Comparison of ENCODE assay signal across 9 cellular contexts in the genomic region with DNA sequence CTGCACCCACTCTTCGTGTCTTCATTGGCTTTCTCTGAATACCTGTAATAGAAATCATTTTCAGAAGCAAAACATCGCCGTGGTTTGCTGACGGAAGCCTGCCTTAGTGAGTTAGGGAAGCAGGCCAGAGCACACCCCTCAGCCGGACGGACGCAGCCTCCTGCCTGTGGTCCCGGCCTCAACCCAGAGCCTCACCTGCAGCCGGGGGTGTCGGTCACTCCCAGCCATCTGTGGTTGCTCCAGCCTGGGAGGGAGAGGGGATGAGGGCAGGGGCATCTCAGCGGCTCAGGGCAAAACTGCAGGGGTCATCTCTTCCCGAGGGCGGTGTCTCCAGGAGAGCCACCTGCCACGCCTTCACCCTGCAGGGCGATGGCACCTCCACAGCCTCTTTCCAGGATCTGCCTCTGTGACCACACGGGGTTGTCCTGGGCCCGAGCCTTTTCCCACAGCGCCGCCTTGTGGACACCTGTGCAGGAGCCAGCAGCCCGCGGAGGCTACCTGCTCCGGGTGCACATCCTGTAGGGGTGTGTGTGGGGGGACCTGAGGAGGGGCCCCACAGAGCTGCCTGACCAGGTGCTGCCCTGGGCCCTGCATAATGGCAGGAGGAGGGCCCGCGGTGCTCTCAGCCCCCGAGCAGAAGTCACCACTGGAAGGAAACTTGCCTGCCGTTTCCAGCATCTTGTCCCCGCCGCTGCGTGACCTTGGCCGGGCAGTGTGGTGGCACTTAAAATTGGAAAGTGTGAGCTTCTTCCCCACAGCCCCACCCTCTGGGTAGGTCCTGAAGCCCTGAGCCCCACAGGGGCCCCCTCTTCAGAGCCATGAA. TPM values are rescaled to one million over a fixed set of nuclear protein-coding genes. Genes with fewer than 3 reads are reported as not detected.
A peak's percentile ranks its signal among the peaks of the same experiment; 100 is the strongest.
DNase-seq lines count a peak whose midpoint lies in the region; ATAC-seq, FAIRE-seq and TF ChIP-seq lines count a peak whose summit lies in the region.
"Had no signal": no experiment of that assay in that cellular context is flagged by ENCODE, and none has a peak within 500 bp of the region (broad histone marks: within the 10 kb centered on the region; RNA-seq: fewer than 3 reads in every experiment).

No MANE protein-coding gene starts in this region.

- no peak overlapping the region for H3K27ac Mint-ChIP-seq in Caco-2 (ENCODE audit: unreplicated experiment)

- TF ChIP-seq EP300 in gastroesophageal sphincter (IDR thresholded peaks at IDR 0.05) = no peak
- TF ChIP-seq EP300 in tibial nerve (IDR thresholded peaks at IDR 0.05) = no peak

- no peaks in the 10 kb centered on the region for H3K27me3 Mint-ChIP-seq in Caco-2 (ENCODE audit: insufficient read depth, unreplicated experiment)
- H3K27me3 Mint-ChIP-seq: activated naive CD4-positive, alpha-beta T cell treated with anti-CD3 and anti-CD28 coated beads, Interleukin-2, amount 50 U/mL, for 24 hours had no signal

- no peaks in the 10 kb centered on the region for H3K4me1 Mint-ChIP-seq in Caco-2 (ENCODE audit: low read depth, unreplicated experiment)

- intact Hi-C loops in Caco-2 (cut with micrococcal nuclease; ENCODE audit: unreplicated experiment) (loop anchor here (1.0 to 5.0 kb wide), 2 partner anchors 72 to 113 kb away; a partner anchor contains a TSS), pancreas (cut with DNase I) (loop anchor here in 1 of 3 donors (10.0 kb wide), 1 partner anchor 149 kb away; no protein-coding TSS in a partner anchor)

- H3K4me3 ChIP-seq in Caco-2 (ENCODE audit: low read depth, low read length) = no peak overlapping the region
- H3K4me3 ChIP-seq in gastroesophageal sphincter = no peak overlapping the region
- no peak overlapping the region for H3K4me3 ChIP-seq in pancreas
- no peak overlapping the region for H3K4me3 ChIP-seq in tibial nerve

- H3K9me3 ChIP-seq in Caco-2 (no peaks in the 10 kb centered on the region), gastroesophageal sphincter (no peaks in the 10 kb centered on the region), pancreas (no peaks in the 10 kb centered on the region), tibial nerve (no peaks in the 10 kb centered on the region)

- peaks cover 4% of the 10 kb centered on the region for H3K36me3 ChIP-seq in Caco-2 (ENCODE audit: control insufficient read depth, insufficient read depth, low read length)
- peaks cover 0 to 55% of the 10 kb centered on the region in 2 donors for H3K36me3 ChIP-seq in gastroesophageal sphincter
- H3K36me3 ChIP-seq in pancreas = peaks cover 0 to 41% (median 6%) of the 10 kb centered on the region in 3 donors
- peaks cover 0 to 62% (median 15%) of the 10 kb centered on the region in 3 donors for H3K36me3 ChIP-seq in tibial nerve

- POLR2A ChIA-PET in Caco-2 (lab: Charles Lee) = no interaction called here
- POLR2A ChIA-PET in RWPE1 (lab: Yijun Ruan, JAX; ENCODE audit: low non-redundant PET) = no interaction called here

- no peaks in the 10 kb centered on the region for H3K9me3 Mint-ChIP-seq in Caco-2 (ENCODE audit: unreplicated experiment)
- H3K9me3 Mint-ChIP-seq: activated naive CD4-positive, alpha-beta T cell treated with anti-CD3 and anti-CD28 coated beads, Interleukin-2, amount 50 U/mL, for 24 hours had no signal

- CTCF ChIA-PET in Caco-2 (lab: Charles Lee) = interaction anchor here (0.6 kb wide), 1 partner anchor 49 kb away, joined by 5 read pairs; no protein-coding TSS in a partner anchor
- CTCF ChIA-PET in RWPE1 (lab: Yijun Ruan, JAX) = interaction anchor here (0.6 to 1.3 kb wide), 2 partner anchors 11 to 12 kb away, joined by 3 to 4 read pairs; no protein-coding TSS in a partner anchor

- peak; percentile 19 for ATAC-seq in GM19468 (IDR thresholded peaks at IDR 0.05; ENCODE audit: extremely low read depth, unreplicated experiment)
- ATAC-seq in HG03565 (IDR thresholded peaks at IDR 0.05; ENCODE audit: unreplicated experiment) = peak; percentile 58
- ATAC-seq in gastroesophageal sphincter = peak; percentile 86
- ATAC-seq in pancreas = peak; percentile 72 to 90 (median 88)

- 6 to 87% methylated on average over 3 to 7 of the region's 30 CpGs for WGBS in gastroesophageal sphincter (ENCODE audit: low coverage in 1 of 2), 2 donors
- WGBS in pancreas, 2 donors = 51 to 52% methylated on average over 30 of the region's 30 CpGs
- 52 to 55% methylated on average over 22 to 25 of the region's 30 CpGs for WGBS in tibial nerve, 2 donors

- TF ChIP-seq POLR2A in gastroesophageal sphincter (IDR thresholded peaks at IDR 0.05) (no peak), tibial nerve (IDR thresholded peaks at IDR 0.05) (no peak)

- peak; percentile 81 to 93 for TF ChIP-seq CTCF in Caco-2 (IDR thresholded peaks at IDR 0.05; ENCODE audit: insufficient read depth in 1 of 2, low read depth in 1 of 2, low read length in 1 of 2, severe bottlenecking in 1 of 2, unreplicated experiment in 1 of 2)
- peak; percentile 97 for TF ChIP-seq CTCF in RWPE1 (conservative IDR thresholded peaks at IDR 0.05; ENCODE audit: low read depth)
- TF ChIP-seq CTCF in gastroesophageal sphincter (IDR thresholded peaks at IDR 0.05) = peak in 3 of 4 experiments; percentile 88 to 94 (median 94)
- TF ChIP-seq CTCF in pancreas (IDR thresholded peaks at IDR 0.05) = peak; percentile 75 to 86 (median 78)
- peak; percentile 83 to 94 (median 87) for TF ChIP-seq CTCF in tibial nerve (IDR thresholded peaks at IDR 0.05)

- BruUV-seq in Caco-2 (replicated peaks; lab: Mats Ljungman, UMichigan) = no TSS peak

- H3K27me3 ChIP-seq in Caco-2 (replicated peaks; ENCODE audit: control insufficient read depth, insufficient read depth, low read length) (no peaks in the 10 kb centered on the region), gastroesophageal sphincter (no peaks in the 10 kb centered on the region), pancreas (no peaks in the 10 kb centered on the region), tibial nerve (no peaks in the 10 kb centered on the region)

- H3K4me3 Mint-ChIP-seq in Caco-2 (ENCODE audit: unreplicated experiment) = no peak overlapping the region

- FAIRE-seq in pancreas (lab: Jason Lieb, UNC) = no peak

- peak overlapping the region; percentile 28 for H3K27ac ChIP-seq in RWPE1
- H3K27ac ChIP-seq in gastroesophageal sphincter = peak overlapping the region in 2 of 4 donors; percentile 47 to 57
- no peak overlapping the region for H3K27ac ChIP-seq in pancreas
- peak overlapping the region in 1 of 4 donors; percentile 33 for H3K27ac ChIP-seq in tibial nerve

- H3K36me3 Mint-ChIP-seq in Caco-2 (ENCODE audit: insufficient read depth, unreplicated experiment) = peaks cover 84% of the 10 kb centered on the region

- DNase-seq in Caco-2 (peak; percentile 74 to 86), RWPE1 (ENCODE audit: low spot score) (peak; percentile 80), pancreas (peak; percentile 61 to 98 (median 81)), tibial nerve (ENCODE audit: low spot score in 2 of 2) (peak; percentile 62 to 74)
- peak; percentile 94 for DNase-seq in activated effector memory CD4-positive, alpha-beta T cell treated with anti-CD3 and anti-CD28 coated beads, Interleukin-2, amount 50 U/mL, for 16 hours

- 0 out of 2 replicates have a peak, but pooled peaks cover 4% of the 10 kb centered on the region for H3K4me1 ChIP-seq in Caco-2
- peaks cover 0 to 42% (median 3%) of the 10 kb centered on the region in 3 donors for H3K4me1 ChIP-seq in gastroesophageal sphincter
- peaks cover 0 to 7% (median 3%) of the 10 kb centered on the region in 3 donors for H3K4me1 ChIP-seq in pancreas
- peaks cover 0 to 15% (median 5%) of the 10 kb centered on the region in 4 donors for H3K4me1 ChIP-seq in tibial nerve

RNA-seq across cellular contexts. Expression of a gene that starts 21.6 kb away (rescaled TPM):
- total RNA-seq in Caco-2 (2022) = 64.7 and 66.8 TPM in 2 replicates
- 10 to 100 TPM; 13.0 to 33.9 (median 26.8) TPM for total RNA-seq in gastroesophageal sphincter
- 10 to 100 TPM; 12.8 to 28.8 (median 16.9) TPM for total RNA-seq in pancreas
- 10 to 100 TPM; 80.5 to 81.2 TPM for polyA plus RNA-seq in pancreas
- total RNA-seq in tibial nerve = 10 to 100 TPM; 26.0 to 61.8 (median 40.7) TPM

Comparison
In these comparisons a context has a peak if more than half of its experiments do, and no peak if none do; other contexts are left out.
1. ATAC-seq: peak in every context shown above with its lines; median percentile 88 in pancreas; 86 in gastroesophageal sphincter; 58 in HG03565; 19 in GM19468.